ENCODE assay signal across 25 cellular contexts in genomic region chr4:38570647-38571326, GRCh38.
DNase-seq lines count a peak whose midpoint lies in the region; ATAC-seq, FAIRE-seq and TF ChIP-seq lines count a peak whose summit lies in the region.
"Had no signal": no experiment of that assay in that cellular context is flagged by ENCODE, and none has a peak within 500 bp of the region (broad histone marks: within the 10 kb centered on the region; RNA-seq: fewer than 3 reads in every experiment).

No MANE protein-coding gene starts in this region.

- DNase-seq in HepG2 (ENCODE audit: low spot score) (peak; percentile 19), right lobe of liver (no peak), colonic mucosa (no peak), mucosa of descending colon (peak in 1 of 3 donors; percentile 33), type B pancreatic cell (ENCODE audit: extremely low spot score, unreplicated experiment) (no peak), SW 1271 (lab: John Stamatoyannopoulos, UW) (no peak)
- no peak for DNase-seq in effector CD8-positive, alpha-beta T cell (lab: John Stamatoyannopoulos, UW)
- DNase-seq: 8988T, DMS153, DND-41, IMR-90, NCI-H1092 treated with DMSO at 0.1 percent for 48 hours, NCI-H1436 treated with DMSO at 0.1 percent for 48 hours, NCI-H187 treated with DMSO at 0.1 percent for 48 hours, NCI-H2171 treated with DMSO at 0.1 percent for 48 hours, NCI-H524 treated with DMSO at 0.1 percent for 48 hours, NCI-H774, SJCRH30 had no signal

- ATAC-seq in HepG2, result no peak
- no peak for ATAC-seq in right lobe of liver
- peak; percentile 86 for ATAC-seq in mucosa of descending colon
- no peak for ATAC-seq in GM21825 (IDR thresholded peaks at IDR 0.05; ENCODE audit: unreplicated experiment)
- ATAC-seq: Right ventricle myocardium inferior, SK-N-SH treated with all-trans-retinoic acid at 6 μM for 48 hours had no signal

- H4K20me1 ChIP-seq in HepG2 (ENCODE audit: insufficient read depth, low read length), result no peaks in the 10 kb centered on the region

- H3K4me3 ChIP-seq in HepG2 (replicated peaks in 1 of 3; ENCODE audit: insufficient read depth in 1 of 3, low read depth in 2 of 3, low read length in 3 of 3) (no peak overlapping the region), right lobe of liver (no peak overlapping the region), colonic mucosa (no peak overlapping the region), mucosa of descending colon (no peak overlapping the region)
- H3K4me3 ChIP-seq: SJCRH30 had no signal

- CTCF ChIA-PET in HepG2 (lab: Yijun Ruan, JAX; ENCODE audit: low intra/inter-chr PET ratio, low total read pairs), result no interaction called here

- peaks cover 7% of the 10 kb centered on the region for H3K4me1 Mint-ChIP-seq in type B pancreatic cell (ENCODE audit: unreplicated experiment)

- H3K4me1 ChIP-seq in HepG2 (ENCODE audit: insufficient read depth, low read length), result peaks cover 26% of the 10 kb centered on the region
- H3K4me1 ChIP-seq in right lobe of liver, result peaks cover 0 to 9% (median 0%) of the 10 kb centered on the region in 4 donors
- H3K4me1 ChIP-seq in colonic mucosa, result peaks cover 13% of the 10 kb centered on the region
- H3K4me1 ChIP-seq in mucosa of descending colon (ENCODE audit: low read depth), result peaks cover 37% of the 10 kb centered on the region

- POLR2A ChIA-PET in HepG2 (lab: Yijun Ruan, JAX), result interaction anchor here (1.0 kb wide), 1 partner anchor 94 kb away, joined by 6 read pairs; no protein-coding TSS in a partner anchor

- H3K36me3 ChIP-seq in HepG2 (replicated peaks in 1 of 2; ENCODE audit: control insufficient read depth in 1 of 2, insufficient read depth in 2 of 2, low read length in 2 of 2) (no peaks in the 10 kb centered on the region), right lobe of liver (no peaks in the 10 kb centered on the region), colonic mucosa (no peaks in the 10 kb centered on the region), mucosa of descending colon (ENCODE audit: low read depth) (no peaks in the 10 kb centered on the region)
- H3K36me3 ChIP-seq: SJCRH30 had no signal

- no peaks in the 10 kb centered on the region for H3K36me3 Mint-ChIP-seq in type B pancreatic cell

- no peaks in the 10 kb centered on the region for H3K27me3 Mint-ChIP-seq in type B pancreatic cell

- no peak for TF ChIP-seq CTCF in HepG2 (CRISPR knock-in tag; IDR thresholded peaks at IDR 0.05)
- no peak for TF ChIP-seq CTCF in right lobe of liver (IDR thresholded peaks at IDR 0.05)
- TF ChIP-seq CTCF in colonic mucosa (IDR thresholded peaks at IDR 0.05), result no peak
- TF ChIP-seq CTCF in mucosa of descending colon (IDR thresholded peaks at IDR 0.05), result no peak
- no peak for TF ChIP-seq CTCF in type B pancreatic cell (conservative IDR thresholded peaks at IDR 0.05)

- H3K9me3 ChIP-seq in HepG2 (ENCODE audit: low read length) (peaks cover 6% of the 10 kb centered on the region), right lobe of liver (no peaks in the 10 kb centered on the region), colonic mucosa (no peaks in the 10 kb centered on the region), mucosa of descending colon (no peaks in the 10 kb centered on the region)

- H3K27me3 ChIP-seq in HepG2 (ENCODE audit: control insufficient read depth in 1 of 2, insufficient read depth in 2 of 2, low read length in 2 of 2), result no peaks in the 10 kb centered on the region
- no peaks in the 10 kb centered on the region for H3K27me3 ChIP-seq in right lobe of liver
- no peaks in the 10 kb centered on the region for H3K27me3 ChIP-seq in colonic mucosa
- H3K27me3 ChIP-seq: SJCRH30 had no signal

- TF ChIP-seq EP300 in HepG2 (IDR thresholded peaks at IDR 0.05; ENCODE audit: low read depth in 2 of 2, low read length in 2 of 2), result no peak
- TF ChIP-seq EP300 in HepG2 (CRISPR knock-in tag; IDR thresholded peaks at IDR 0.05; ENCODE audit: borderline replicate concordance), result no peak

- H3K4me3 Mint-ChIP-seq in type B pancreatic cell, result no peak overlapping the region

- H2AFZ ChIP-seq in HepG2 (ENCODE audit: low read length), result no peak overlapping the region

- intact Hi-C loops in HepG2 (cut with micrococcal nuclease; ENCODE audit: unreplicated experiment), result no loop called here
- intact Hi-C loops in right lobe of liver (cut with DNase I), result loop anchor here in 1 of 2 donors (10.0 kb wide), 1 partner anchor 104 kb away; no protein-coding TSS in a partner anchor
- intact Hi-C loops in colonic mucosa (cut with DNase I), result no loop called here
- intact Hi-C loops in mucosa of descending colon (cut with DNase I, micrococcal nuclease), result loop anchor here in 1 of 2 donors (10.0 kb wide), 1 partner anchor 246 kb away; no protein-coding TSS in a partner anchor

- 53% methylated on average over 5 of the region's 5 CpGs for WGBS in HepG2 (ENCODE audit: low lambda C conversion rate)
- WGBS in right lobe of liver (ENCODE audit: insufficient coverage, low coverage, low lambda C conversion rate, missing lambda C conversion rate), result 90% methylated on average over 5 of the region's 5 CpGs

- FAIRE-seq in HepG2 (lab: Jason Lieb, UNC), result no peak
- FAIRE-seq: GM12892, H54, HTR-8/SVneo had no signal

- H3K27ac ChIP-seq in HepG2 (ENCODE audit: extremely low read length, insufficient read depth, low read length) (no peak overlapping the region), right lobe of liver (no peak overlapping the region), colonic mucosa (peak overlapping the region; percentile 63)
- H3K27ac ChIP-seq: KMS-11, SJCRH30 had no signal

- in situ Hi-C loops in HepG2 (cut with HindIII; ENCODE audit: extremely low pct_ligation_motif_present, low pct_unique_long_range_greater_than_20kb), result no loop called here

- H3K4me2 ChIP-seq in HepG2 (ENCODE audit: low read depth, low read length), result no peak overlapping the region
- H3K4me2 ChIP-seq: KMS-11 had no signal

- no peak for TF ChIP-seq POLR2A in HepG2 (IDR thresholded peaks at IDR 0.05; ENCODE audit: insufficient read depth in 1 of 2, low read depth in 2 of 2, low read length in 2 of 2)
- TF ChIP-seq POLR2A in right lobe of liver (IDR thresholded peaks at IDR 0.05), result no peak

- H3K9ac ChIP-seq in HepG2 (ENCODE audit: insufficient read depth, low read depth, low read length), result no peak overlapping the region
- no peak overlapping the region for H3K9ac ChIP-seq in colonic mucosa (ENCODE audit: low read depth in 2 of 2, low read length in 2 of 2)
- H3K9ac ChIP-seq: KMS-11 had no signal

- no peak for TF ChIP-seq RAD21 in HepG2 (CRISPR knock-in tag; IDR thresholded peaks at IDR 0.05)

- H3K27ac Mint-ChIP-seq in type B pancreatic cell, result peak overlapping the region; percentile 36

- no TSS peak for BruUV-seq in HepG2 (replicated peaks; lab: Mats Ljungman, UMichigan)

- peaks cover 3% of the 10 kb centered on the region for H3K9me3 Mint-ChIP-seq in type B pancreatic cell

- no peaks in the 10 kb centered on the region for H3K79me2 ChIP-seq in HepG2 (ENCODE audit: insufficient read depth, low read length)

TF ChIP-seq in HepG2, 621 proteins besides CTCF, POLR2A, EP300 and RAD21:
- TF ChIP-seq SOX6 (IDR thresholded peaks at IDR 0.05) (no peak), SOX6 (CRISPR knock-in tag; IDR thresholded peaks at IDR 0.05) (0 out of 2 replicates have a peak, but pooled peaks have one; percentile 26), HNF4A (CRISPR knock-in tag; IDR thresholded peaks at IDR 0.05) (0 out of 2 replicates have a peak, but pooled peaks have one; percentile 9), ZNF251 (CRISPR knock-in tag; IDR thresholded peaks at IDR 0.05) (no peak)
TF ChIP-seq in HepG2: peak in this region for 2.
